ENCODE assay signal across 39 cellular contexts in genomic region chr10:93015722-93016121, GRCh38. TPM values are rescaled to one million over a fixed set of nuclear protein-coding genes. Genes with fewer than 3 reads are reported as not detected.
"Had no signal": no experiment of that assay in that cellular context is flagged by ENCODE, and none has a peak within 500 bp of the region (broad histone marks: within the 10 kb centered on the region; RNA-seq: fewer than 3 reads in every experiment).

No MANE protein-coding gene starts in this region.

- H3K4me3 ChIP-seq: adrenal gland, body of pancreas, breast epithelium had no signal

- H3K27me3 ChIP-seq: adrenal gland, body of pancreas, brain microvascular endothelial cell, breast epithelium had no signal

- H3K36me3 ChIP-seq: adrenal gland, brain microvascular endothelial cell, breast epithelium had no signal

- H3K4me3 Mint-ChIP-seq: activated B cell treated with CpG ODN at 0.5 μM for 24 hours; activated CD4-positive, alpha-beta memory T cell treated with anti-CD3 and anti-CD28 coated beads for 36 hours; activated CD4-positive, alpha-beta T cell treated with anti-CD3 and anti-CD28 coated beads, Interleukin-2, amount 10 ng/mL, durations not matched to agents 24 days and 14 days; activated CD8-positive, alpha-beta T cell treated with anti-CD3 and anti-CD28 coated beads for 36 hours; activated naive CD4-positive, alpha-beta T cell treated with anti-CD3 and anti-CD28 coated beads for 36 hours; activated naive CD8-positive, alpha-beta T cell treated with anti-CD3 and anti-CD28 coated beads for 36 hours; activated T-cell treated with anti-CD3 and anti-CD28 coated beads, Interleukin-2, amount 50 U/mL, for 4 hours; activated T-cell treated with anti-CD3 and anti-CD28 coated beads, Interleukin-2, amount 50 U/mL, for 72 hours; activated T-helper 1 cell treated with anti-CD3 and anti-CD28 coated beads, Interleukin-12 subunit alpha, Interleukin-12 subunit beta, Interleukin-2, Interleukin-4 antibody, amounts not matched to agents 30 ng/mL and 10 ng/mL and 1 ng/mL, durations not matched to agents 14 hours and 24 hours and 36 hours; activated T-helper 17 cell treated with anti-CD3 and anti-CD28 coated beads, Interleukin-2, amount 50 U/mL, for 72 hours; T-helper 1 cell treated with Interleukin-12 subunit alpha and Interleukin-12 subunit beta and Interleukin-4 antibody, amounts not matched to agents 30 μg/mL and 1 μg/mL, for 36 hours; T-helper 2 cell treated with Interferon-gamma antibody and Interleukin-4, amounts not matched to agents 5 μg/mL and 100 μg/mL, for 36 hours had no signal

- FAIRE-seq: astrocyte, TTC549 had no signal

- H3K36me3 Mint-ChIP-seq: activated naive CD4-positive, alpha-beta T cell treated with anti-CD3 and anti-CD28 coated beads, Interleukin-2, amount 50 U/mL, for 72 hours had no signal

- DNase-seq: activated B cell treated with CpG ODN at 0.5 μM for 24 hours; activated CD4-positive, alpha-beta memory T cell treated with anti-CD3 and anti-CD28 coated beads for 36 hours; activated CD4-positive, alpha-beta T cell treated with anti-CD3 and anti-CD28 coated beads for 4 hours; activated CD4-positive, alpha-beta T cell treated with anti-CD3 and anti-CD28 coated beads, Interleukin-2, amount 10 ng/mL, durations not matched to agents 24 days and 14 days; activated CD4-positive, alpha-beta T cell treated with anti-CD3 and anti-CD28 coated beads, Interleukin-2, amount 50 U/mL, for 1 hour; activated CD4-positive, alpha-beta T cell treated with anti-CD3 and anti-CD28 coated beads, Interleukin-2, amount 50 U/mL, for 4 hours; activated CD4-positive, CD25-positive, alpha-beta regulatory T cell treated with anti-CD3 and anti-CD28 coated beads, Interleukin-2, amount 50 U/mL, for 72 hours; activated CD8-positive, alpha-beta memory T cell treated with anti-CD3 and anti-CD28 coated beads, Interleukin-2, amount 50 U/mL, for 4 hours; activated CD8-positive, alpha-beta T cell treated with anti-CD3 and anti-CD28 coated beads for 36 hours; activated effector memory CD4-positive, alpha-beta T cell treated with anti-CD3 and anti-CD28 coated beads, Interleukin-2, amount 50 U/mL, for 16 hours; activated gamma-delta T cell treated with Interleukin-2 at 50 U/mL for 16 hours; activated naive CD4-positive, alpha-beta T cell; activated naive CD4-positive, alpha-beta T cell treated with anti-CD3 and anti-CD28 coated beads for 36 hours; activated naive CD4-positive, alpha-beta T cell treated with anti-CD3 and anti-CD28 coated beads, Interleukin-2, amount 50 U/mL, for 16 hours; activated naive CD8-positive, alpha-beta T cell treated with anti-CD3 and anti-CD28 coated beads for 36 hours; activated T-cell treated with anti-CD3 and anti-CD28 coated beads for 4 hours; activated T-cell treated with anti-CD3 and anti-CD28 coated beads, Interleukin-2, amount 50 U/mL, for 1 hour; activated T-cell treated with anti-CD3 and anti-CD28 coated beads, Interleukin-2, amount 50 U/mL, for 4 hours; activated T-cell treated with anti-CD3 and anti-CD28 coated beads, Interleukin-2, amount 50 U/mL, for 72 hours; adrenal gland; amniotic stem cell; aorta; body of pancreas; brain microvascular endothelial cell; central memory CD4-positive, alpha-beta T cell; T-helper 1 cell; T-helper 2 cell; T-helper 9 cell had no signal

- H3K27me3 Mint-ChIP-seq: activated B cell treated with CpG ODN at 0.5 μM for 24 hours; activated CD4-positive, alpha-beta memory T cell treated with anti-CD3 and anti-CD28 coated beads for 36 hours; activated CD4-positive, alpha-beta T cell treated with anti-CD3 and anti-CD28 coated beads, Interleukin-2, amount 10 ng/mL, durations not matched to agents 24 days and 14 days; activated CD8-positive, alpha-beta T cell treated with anti-CD3 and anti-CD28 coated beads for 36 hours; activated naive CD8-positive, alpha-beta T cell treated with anti-CD3 and anti-CD28 coated beads for 36 hours; activated T-helper 17 cell treated with anti-CD3 and anti-CD28 coated beads, Interleukin-2, amount 50 U/mL, for 72 hours had no signal

- H3K4me1 Mint-ChIP-seq: activated B cell treated with CpG ODN at 0.5 μM for 24 hours; activated CD4-positive, alpha-beta T cell treated with anti-CD3 and anti-CD28 coated beads, Interleukin-2, amount 10 ng/mL, durations not matched to agents 24 days and 14 days; activated naive CD8-positive, alpha-beta T cell treated with anti-CD3 and anti-CD28 coated beads for 36 hours; activated T-helper 17 cell treated with anti-CD3 and anti-CD28 coated beads, Interleukin-2, amount 50 U/mL, for 72 hours had no signal

- ATAC-seq: activated CD8-positive, alpha-beta T cell treated with anti-CD3 and anti-CD28 coated beads for 36 hours; activated naive CD4-positive, alpha-beta T cell treated with anti-CD3 and anti-CD28 coated beads, Interleukin-2, amount 50 U/mL, for 72 hours; activated T-cell treated with anti-CD3 and anti-CD28 coated beads, Interleukin-2, amount 50 U/mL, for 4 hours; activated T-cell treated with anti-CD3 and anti-CD28 coated beads, Interleukin-2, amount 50 U/mL, for 72 hours; activated T-helper 17 cell treated with anti-CD3 and anti-CD28 coated beads, Interleukin-2, amount 50 U/mL, for 72 hours; body of pancreas had no signal

- H3K9me3 Mint-ChIP-seq: activated B cell treated with CpG ODN at 0.5 μM for 24 hours; activated CD4-positive, alpha-beta memory T cell treated with anti-CD3 and anti-CD28 coated beads for 36 hours; activated CD4-positive, alpha-beta T cell treated with anti-CD3 and anti-CD28 coated beads, Interleukin-2, amount 10 ng/mL, durations not matched to agents 24 days and 14 days; activated CD8-positive, alpha-beta T cell treated with anti-CD3 and anti-CD28 coated beads for 36 hours; activated naive CD4-positive, alpha-beta T cell treated with anti-CD3 and anti-CD28 coated beads for 36 hours; activated naive CD4-positive, alpha-beta T cell treated with anti-CD3 and anti-CD28 coated beads, Interleukin-2, amount 50 U/mL, for 72 hours; activated naive CD8-positive, alpha-beta T cell treated with anti-CD3 and anti-CD28 coated beads for 36 hours; activated T-cell treated with anti-CD3 and anti-CD28 coated beads, Interleukin-2, amount 50 U/mL, for 4 hours; activated T-cell treated with anti-CD3 and anti-CD28 coated beads, Interleukin-2, amount 50 U/mL, for 72 hours; activated T-helper 1 cell treated with anti-CD3 and anti-CD28 coated beads, Interleukin-12 subunit alpha, Interleukin-12 subunit beta, Interleukin-2, Interleukin-4 antibody, amounts not matched to agents 30 ng/mL and 10 ng/mL and 1 ng/mL, durations not matched to agents 14 hours and 24 hours and 36 hours; activated T-helper 17 cell treated with anti-CD3 and anti-CD28 coated beads, Interleukin-2, amount 50 U/mL, for 72 hours; T-helper 1 cell treated with Interleukin-12 subunit alpha and Interleukin-12 subunit beta and Interleukin-4 antibody, amounts not matched to agents 30 μg/mL and 1 μg/mL, for 36 hours; T-helper 2 cell treated with Interferon-gamma antibody and Interleukin-4, amounts not matched to agents 5 μg/mL and 100 μg/mL, for 36 hours had no signal

- H3K27ac Mint-ChIP-seq: activated B cell treated with CpG ODN at 0.5 μM for 24 hours; activated CD4-positive, alpha-beta memory T cell treated with anti-CD3 and anti-CD28 coated beads for 36 hours; activated CD4-positive, alpha-beta T cell treated with anti-CD3 and anti-CD28 coated beads, Interleukin-2, amount 10 ng/mL, durations not matched to agents 24 days and 14 days; activated CD8-positive, alpha-beta T cell treated with anti-CD3 and anti-CD28 coated beads for 36 hours; activated naive CD4-positive, alpha-beta T cell treated with anti-CD3 and anti-CD28 coated beads for 36 hours; activated naive CD4-positive, alpha-beta T cell treated with anti-CD3 and anti-CD28 coated beads, Interleukin-2, amount 50 U/mL, for 72 hours; activated naive CD8-positive, alpha-beta T cell treated with anti-CD3 and anti-CD28 coated beads for 36 hours; activated T-cell treated with anti-CD3 and anti-CD28 coated beads, Interleukin-2, amount 50 U/mL, for 72 hours; activated T-helper 1 cell treated with anti-CD3 and anti-CD28 coated beads, Interleukin-12 subunit alpha, Interleukin-12 subunit beta, Interleukin-2, Interleukin-4 antibody, amounts not matched to agents 30 ng/mL and 10 ng/mL and 1 ng/mL, durations not matched to agents 14 hours and 24 hours and 36 hours; activated T-helper 17 cell treated with anti-CD3 and anti-CD28 coated beads, Interleukin-2, amount 50 U/mL, for 72 hours; T-helper 1 cell treated with Interleukin-12 subunit alpha and Interleukin-12 subunit beta and Interleukin-4 antibody, amounts not matched to agents 30 μg/mL and 1 μg/mL, for 36 hours; T-helper 2 cell treated with Interferon-gamma antibody and Interleukin-4, amounts not matched to agents 5 μg/mL and 100 μg/mL, for 36 hours had no signal

- H3K9me3 ChIP-seq: body of pancreas, breast epithelium had no signal

- H3K4me1 ChIP-seq: adrenal gland, body of pancreas, breast epithelium had no signal

- H3K27ac ChIP-seq: adrenal gland, body of pancreas, brain microvascular endothelial cell, breast epithelium, VCaP had no signal

RNA-seq across cellular contexts. Expression of gene CYP26C1, which starts 44.9 kb away (rescaled TPM):
- total RNA-seq: activated CD4-positive, alpha-beta memory T cell treated with anti-CD3 and anti-CD28 coated beads for 36 hours; activated CD8-positive, alpha-beta T cell treated with anti-CD3 and anti-CD28 coated beads for 36 hours; activated naive CD4-positive, alpha-beta T cell treated with anti-CD3 and anti-CD28 coated beads for 36 hours; activated naive CD8-positive, alpha-beta T cell treated with anti-CD3 and anti-CD28 coated beads for 36 hours; activated T-helper 1 cell treated with anti-CD3 and anti-CD28 coated beads, Interleukin-12 subunit alpha, Interleukin-12 subunit beta, Interleukin-2, Interleukin-4 antibody, amounts not matched to agents 30 ng/mL and 10 ng/mL and 1 ng/mL, durations not matched to agents 14 hours and 24 hours and 36 hours; activated T-helper 17 cell treated with anti-CD3 and anti-CD28 coated beads, Interleukin-2, amount 50 U/mL, for 72 hours; astrocyte; cardiac septum had no signal

RNA-seq across cellular contexts. Expression of gene CYP26A1, which starts 58.0 kb away (rescaled TPM):
- total RNA-seq: activated CD4-positive, alpha-beta memory T cell treated with anti-CD3 and anti-CD28 coated beads for 36 hours; activated CD4-positive, alpha-beta T cell treated with anti-CD3 and anti-CD28 coated beads, Interleukin-2, amount 10 ng/mL, durations not matched to agents 24 days and 14 days; activated CD8-positive, alpha-beta memory T cell treated with anti-CD3 and anti-CD28 coated beads for 36 hours; activated CD8-positive, alpha-beta T cell treated with anti-CD3 and anti-CD28 coated beads for 36 hours; activated naive CD4-positive, alpha-beta T cell treated with anti-CD3 and anti-CD28 coated beads for 36 hours; activated naive CD8-positive, alpha-beta T cell treated with anti-CD3 and anti-CD28 coated beads for 36 hours; activated T-cell treated with anti-CD3 and anti-CD28 coated beads, Interleukin-2, amount 50 U/mL, for 4 hours; activated T-cell treated with anti-CD3 and anti-CD28 coated beads, Interleukin-2, amount 50 U/mL, for 72 hours; activated T-helper 1 cell treated with anti-CD3 and anti-CD28 coated beads, Interleukin-12 subunit alpha, Interleukin-12 subunit beta, Interleukin-2, Interleukin-4 antibody, amounts not matched to agents 30 ng/mL and 10 ng/mL and 1 ng/mL, durations not matched to agents 14 hours and 24 hours and 36 hours; aorta; cardiac septum had no signal
